9 cellular contexts compared by ENCODE assay signal in the genomic region with DNA sequence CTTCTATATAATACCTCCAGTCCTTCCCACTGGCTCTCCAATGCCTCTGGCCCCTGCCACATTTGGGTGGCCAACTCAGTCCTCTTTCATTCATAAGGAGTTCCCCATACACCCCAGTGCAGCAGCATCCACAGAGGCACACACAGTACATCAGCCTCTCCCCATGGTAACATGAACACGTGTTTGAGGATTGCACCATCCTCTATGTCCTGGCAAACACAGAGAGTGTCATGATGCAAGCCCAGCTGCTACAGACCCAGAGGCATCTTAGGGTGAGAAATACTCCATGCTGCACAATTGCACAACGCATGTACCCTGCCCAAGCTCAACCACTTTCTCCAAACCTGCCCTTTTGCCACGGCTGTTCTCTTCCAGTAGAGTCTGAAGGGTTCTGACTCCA. TPM values are rescaled to one million over a fixed set of nuclear protein-coding genes. Genes with fewer than 3 reads are reported as not detected.
A peak's percentile ranks its signal among the peaks of the same experiment; 100 is the strongest.
DNase-seq lines count a peak whose midpoint lies in the region; ATAC-seq and TF ChIP-seq lines count a peak whose summit lies in the region.
"Had no signal": no experiment of that assay in that cellular context is flagged by ENCODE, and none has a peak within 500 bp of the region (broad histone marks: within the 10 kb centered on the region; RNA-seq: fewer than 3 reads in every experiment).

No MANE protein-coding gene starts in this region.

- whole genome bisulfite sequencing in lower leg skin, 2 donors: 16 to 23% methylated on average over 3 of the region's 3 CpGs

- DNase-seq in SHP77 (lab: John Stamatoyannopoulos, UW) (peak; percentile 44 to 55), SHP77 treated with DMSO at 0.1 percent for 48 hours (lab: John Stamatoyannopoulos, UW) (no peak), MCF 10A (ENCODE audit: unreplicated experiment) (peak; percentile 99), lower leg skin (ENCODE audit: low spot score in 2 of 2) (peak; percentile 93 to 95), uterus (peak; percentile 80 to 93)
- DNase-seq in activated naive CD4-positive, alpha-beta T cell treated with anti-CD3 and anti-CD28 coated beads, Interleukin-2, amount 50 U/mL, for 72 hours (ENCODE audit: low spot score in 2 of 2): no peak
- DNase-seq in activated CD4-positive, CD25-positive, alpha-beta regulatory T cell (lab: John Stamatoyannopoulos, UW): no peak

- H3K36me3 ChIP-seq in uterus: no peaks in the 10 kb centered on the region

- H3K36me3 Mint-ChIP-seq in MCF 10A (ENCODE audit: insufficient read depth, unreplicated experiment): no peaks in the 10 kb centered on the region
- H3K36me3 Mint-ChIP-seq in activated naive CD4-positive, alpha-beta T cell treated with anti-CD3 and anti-CD28 coated beads, Interleukin-2, amount 50 U/mL, for 72 hours: no peaks in the 10 kb centered on the region

- no peak for TF ChIP-seq POLR2A in lower leg skin (IDR thresholded peaks at IDR 0.05)
- no peak for TF ChIP-seq POLR2A in uterus (IDR thresholded peaks at IDR 0.05)

- no peaks in the 10 kb centered on the region for H3K9me3 Mint-ChIP-seq in MCF 10A (ENCODE audit: unreplicated experiment)
- H3K9me3 Mint-ChIP-seq in activated naive CD4-positive, alpha-beta T cell treated with anti-CD3 and anti-CD28 coated beads, Interleukin-2, amount 50 U/mL, for 72 hours: no peaks in the 10 kb centered on the region
- H3K9me3 Mint-ChIP-seq: activated T-helper 1 cell treated with anti-CD3 and anti-CD28 coated beads, Interleukin-12 subunit alpha, Interleukin-12 subunit beta, Interleukin-2, Interleukin-4 antibody, amounts not matched to agents 30 ng/mL and 10 ng/mL and 1 ng/mL, durations not matched to agents 14 hours and 24 hours and 36 hours had no signal

- H3K27me3 ChIP-seq in uterus: no peaks in the 10 kb centered on the region

- CTCF ChIA-PET in MCF 10A (lab: Yijun Ruan, JAX): interaction anchor here (0.5 to 4.2 kb wide), 6 partner anchors 12 to 1101 kb away, joined by 3 to 24 read pairs (median 4); a partner anchor contains a TSS

- no peaks in the 10 kb centered on the region for H3K9me3 ChIP-seq in uterus

- H3K4me1 Mint-ChIP-seq in MCF 10A (ENCODE audit: insufficient read depth, unreplicated experiment): peaks cover 33% of the 10 kb centered on the region

- TF ChIP-seq CTCF in MCF 10A (IDR thresholded peaks at IDR 0.05; ENCODE audit: unreplicated experiment) (no peak), lower leg skin (IDR thresholded peaks at IDR 0.05) (no peak), uterus (IDR thresholded peaks at IDR 0.05) (no peak)

- H3K27ac Mint-ChIP-seq in MCF 10A (ENCODE audit: low read depth, unreplicated experiment): peak overlapping the region; percentile 93
- H3K27ac Mint-ChIP-seq in activated naive CD4-positive, alpha-beta T cell treated with anti-CD3 and anti-CD28 coated beads, Interleukin-2, amount 50 U/mL, for 72 hours: no peak overlapping the region
- H3K27ac Mint-ChIP-seq: activated T-helper 1 cell treated with anti-CD3 and anti-CD28 coated beads, Interleukin-12 subunit alpha, Interleukin-12 subunit beta, Interleukin-2, Interleukin-4 antibody, amounts not matched to agents 30 ng/mL and 10 ng/mL and 1 ng/mL, durations not matched to agents 14 hours and 24 hours and 36 hours had no signal

- POLR2A ChIA-PET in MCF 10A (lab: Yijun Ruan, JAX): interaction anchor here (0.6 to 1.9 kb wide), 3 partner anchors 177 to 602 kb away, joined by 3 to 5 read pairs (median 3); a partner anchor contains a TSS

- no peak overlapping the region for H3K4me3 Mint-ChIP-seq in MCF 10A (ENCODE audit: unreplicated experiment)
- H3K4me3 Mint-ChIP-seq: activated T-helper 1 cell treated with anti-CD3 and anti-CD28 coated beads, Interleukin-12 subunit alpha, Interleukin-12 subunit beta, Interleukin-2, Interleukin-4 antibody, amounts not matched to agents 30 ng/mL and 10 ng/mL and 1 ng/mL, durations not matched to agents 14 hours and 24 hours and 36 hours had no signal

- H3K27ac ChIP-seq in uterus: peak overlapping the region; percentile 93 to 95

- H3K4me1 ChIP-seq in uterus: peaks cover 15 to 46% of the 10 kb centered on the region in 2 donors

- BruUV-seq in MCF 10A (replicated peaks; lab: Mats Ljungman, UMichigan): no TSS peak

- H3K4me3 ChIP-seq in lower leg skin (ENCODE audit: low read depth, poor library complexity, severe bottlenecking) (no peak overlapping the region), uterus (no peak overlapping the region)

- no peak for ATAC-seq in activated naive CD4-positive, alpha-beta T cell treated with anti-CD3 and anti-CD28 coated beads, Interleukin-2, amount 50 U/mL, for 72 hours
- ATAC-seq in HG03439 (IDR thresholded peaks at IDR 0.05; ENCODE audit: unreplicated experiment): no peak

- no peaks in the 10 kb centered on the region for H3K27me3 Mint-ChIP-seq in MCF 10A (ENCODE audit: insufficient read depth, unreplicated experiment)

- intact Hi-C loops in MCF 10A (cut with micrococcal nuclease): loop anchor here (5.0 kb wide), 1 partner anchor 167 kb away; no protein-coding TSS in a partner anchor
- intact Hi-C loops in lower leg skin (cut with DNase I; ENCODE audit: low total_unique reads): no loop called here
- intact Hi-C loops in uterus (cut with DNase I; ENCODE audit: low total_unique reads): loop anchor here (10.0 kb wide), 2 partner anchors 831 to 1031 kb away; no protein-coding TSS in a partner anchor

RNA-seq across cellular contexts. Expression of a gene that starts 11.5 kb away (rescaled TPM):
- total RNA-seq in MCF 10A (2022): not detected in 2 replicates
- total RNA-seq in lower leg skin: 100 to 1,000 TPM in 3 of 4 donors, 10 to 100 TPM in 1; 27.7 to 460 (median 134) TPM
- 1,000 to 10,000 TPM in 1 of 4 donors, 100 to 1,000 TPM in 3; 480 to 2,812 (median 618) TPM for total RNA-seq in uterus
- total RNA-seq in activated naive CD4-positive, alpha-beta T cell treated with anti-CD3 and anti-CD28 coated beads, Interleukin-2, amount 50 U/mL, for 72 hours: under 1 TPM in 1 of 2 donors, not detected in 1; 0.02 TPM
- total RNA-seq: activated T-helper 1 cell treated with anti-CD3 and anti-CD28 coated beads, Interleukin-12 subunit alpha, Interleukin-12 subunit beta, Interleukin-2, Interleukin-4 antibody, amounts not matched to agents 30 ng/mL and 10 ng/mL and 1 ng/mL, durations not matched to agents 14 hours and 24 hours and 36 hours had no signal

RNA-seq across cellular contexts. Expression of a gene that starts 50.6 kb away (rescaled TPM):
- total RNA-seq in MCF 10A (2022): 18.3 and 32.0 TPM in 2 replicates
- 10 to 100 TPM in 3 of 4 donors, 1 to 10 TPM in 1; 8.7 to 69.5 (median 28.2) TPM for total RNA-seq in lower leg skin
- total RNA-seq in uterus: 100 to 1,000 TPM in 2 of 4 donors, 10 to 100 TPM in 2; 59.5 to 398 (median 102) TPM
- total RNA-seq in activated naive CD4-positive, alpha-beta T cell treated with anti-CD3 and anti-CD28 coated beads, Interleukin-2, amount 50 U/mL, for 72 hours: 10 to 100 TPM in 1 of 2 donors, under 1 TPM in 1; 0.14 to 11.6 TPM

Comparison
In these comparisons a context has a peak if more than half of its experiments do, and no peak if none do; other contexts are left out.
1. DNase-seq: peak in SHP77 (2 of 2), MCF 10A (single experiment), lower leg skin (2 of 2) and uterus (2 of 2); none in SHP77 treated with DMSO at 0.1 percent for 48 hours (single experiment), activated naive CD4-positive, alpha-beta T cell treated with anti-CD3 and anti-CD28 coated beads, Interleukin-2, amount 50 U/mL, for 72 hours (0 of 2) and activated CD4-positive, CD25-positive, alpha-beta regulatory T cell (0 of 4).
2. RNA of a gene that starts 11.5 kb away (total RNA-seq): 480 to 2,812 TPM in uterus and 27.7 to 460 TPM in lower leg skin; not detected in MCF 10A and 0.02 TPM in activated naive CD4-positive, alpha-beta T cell treated with anti-CD3 and anti-CD28 coated beads, Interleukin-2, amount 50 U/mL, for 72 hours; every median in the first group is over 10 times any median in the second.